Comparison of ENCODE assay signal across 1 cellular context in genomic region chr14:47541652-47542051, GRCh38.
TF ChIP-seq lines count a peak whose summit lies in the region.

No MANE protein-coding gene starts in this region.

TF ChIP-seq in H1, 55 proteins besides CTCF, POLR2A, EP300 and RAD21:
- TF ChIP-seq POU5F1 (IDR thresholded peaks at IDR 0.05; ENCODE audit: low read depth, low read length) (no peak), E2F6 (IDR thresholded peaks at IDR 0.05) (no peak), ZNF274 (IDR thresholded peaks at IDR 0.05; ENCODE audit: borderline replicate concordance, extremely low read depth, low read length) (no peak), SP2 (IDR thresholded peaks at IDR 0.05; ENCODE audit: low read length) (no peak), RXRA (IDR thresholded peaks at IDR 0.05; ENCODE audit: insufficient read depth, low read depth, low read length) (no peak), TEAD4 (IDR thresholded peaks at IDR 0.05; ENCODE audit: low read depth, low read length) (no peak), CREB1 (IDR thresholded peaks at IDR 0.05) (no peak), SIRT6 (IDR thresholded peaks at IDR 0.05; ENCODE audit: low read length) (no peak), ATF3 (IDR thresholded peaks at IDR 0.05; ENCODE audit: insufficient read depth, low read depth, low read length) (no peak), BACH1 (IDR thresholded peaks at IDR 0.05; ENCODE audit: low read length) (no peak), ATF2 (IDR thresholded peaks at IDR 0.05; ENCODE audit: low read length) (no peak), NANOG (IDR thresholded peaks at IDR 0.05; ENCODE audit: insufficient read depth, low read depth, low read length, poor library complexity, severe bottlenecking) (no peak), TBP (IDR thresholded peaks at IDR 0.05; ENCODE audit: low read depth, low read length) (no peak), RFX5 (IDR thresholded peaks at IDR 0.05; ENCODE audit: borderline replicate concordance, low read depth, low read length) (no peak), JUND (IDR thresholded peaks at IDR 0.05; ENCODE audit: low read length) (no peak), TAF7 (optimal IDR thresholded peaks at IDR 0.05; ENCODE audit: borderline replicate concordance, low read depth, low read length) (no peak), HDAC2 (IDR thresholded peaks at IDR 0.05; ENCODE audit: borderline replicate concordance in 1 of 2, low read depth in 2 of 2, low read length in 2 of 2) (no peak), FOSL1 (IDR thresholded peaks at IDR 0.05; ENCODE audit: insufficient read depth, low read depth, low read length) (no peak)
